Comparison of ENCODE assay signal across 16 cellular contexts in genomic region chr9:113940077-113940476, GRCh38.
DNase-seq lines count a peak whose midpoint lies in the region; ATAC-seq, FAIRE-seq and TF ChIP-seq lines count a peak whose summit lies in the region.
"Had no signal": no experiment of that assay in that cellular context is flagged by ENCODE, and none has a peak within 500 bp of the region (broad histone marks: within the 10 kb centered on the region; RNA-seq: fewer than 3 reads in every experiment).

No MANE protein-coding gene starts in this region.

- TF ChIP-seq CTCF in osteocyte (IDR thresholded peaks at IDR 0.05) (no peak), HepG2 (CRISPR knock-in tag; IDR thresholded peaks at IDR 0.05) (no peak), progenitor cell of endocrine pancreas (IDR thresholded peaks at IDR 0.05; ENCODE audit: unreplicated experiment) (no peak)

- no TSS peak for BruUV-seq in HepG2 (replicated peaks; lab: Mats Ljungman, UMichigan)

- no peak for TF ChIP-seq POLR2A in HepG2 (IDR thresholded peaks at IDR 0.05; ENCODE audit: insufficient read depth in 1 of 2, low read depth in 2 of 2, low read length in 2 of 2)

- H3K9me3 ChIP-seq in HepG2 (ENCODE audit: low read length), result no peaks in the 10 kb centered on the region
- H3K9me3 ChIP-seq: A549, Caco-2 had no signal

- H3K9me3 Mint-ChIP-seq in osteocyte (ENCODE audit: unreplicated experiment) (peaks cover 5% of the 10 kb centered on the region), progenitor cell of endocrine pancreas (ENCODE audit: low read depth) (no peaks in the 10 kb centered on the region)
- H3K9me3 Mint-ChIP-seq: CD14-positive monocyte, GM23338 had no signal

- DNase-seq in LHCN-M2 (ENCODE audit: low read depth), result peak; percentile 43
- no peak for DNase-seq in RCC 7860 (ENCODE audit: low spot score)
- DNase-seq in fibroblast of peridontal ligament (ENCODE audit: extremely low read depth), result peak; percentile 47
- DNase-seq in osteocyte (ENCODE audit: extremely low spot score, unreplicated experiment), result no peak
- DNase-seq in HepG2 (ENCODE audit: low spot score), result no peak
- no peak for DNase-seq in progenitor cell of endocrine pancreas (ENCODE audit: low spot score, unreplicated experiment)
- DNase-seq: Caco-2; CD8-positive, alpha-beta T cell; DMS53; GF-D8; H7 had no signal

- CTCF ChIA-PET in HepG2 (lab: Yijun Ruan, JAX; ENCODE audit: low intra/inter-chr PET ratio, low total read pairs), result no interaction called here

- peaks cover 0 to 13% of the 10 kb centered on the region in 2 experiments; a peak in 3 of 5 replicates for H3K27me3 ChIP-seq in HepG2 (ENCODE audit: control insufficient read depth in 1 of 2, insufficient read depth in 2 of 2, low read length in 2 of 2)

- ATAC-seq in HepG2 (no peak), GM18520 (IDR thresholded peaks at IDR 0.05; ENCODE audit: unreplicated experiment) (no peak), GM18907 (IDR thresholded peaks at IDR 0.05; ENCODE audit: unreplicated experiment) (no peak)
- ATAC-seq: A549; CD8-positive, alpha-beta T cell; GM23338 had no signal

- TF ChIP-seq RAD21 in HepG2 (CRISPR knock-in tag; IDR thresholded peaks at IDR 0.05), result no peak

- no peaks in the 10 kb centered on the region for H3K79me2 ChIP-seq in HepG2 (ENCODE audit: insufficient read depth, low read length)

- H4K20me1 ChIP-seq in HepG2 (ENCODE audit: insufficient read depth, low read length), result no peaks in the 10 kb centered on the region

- H3K27me3 Mint-ChIP-seq in osteocyte (ENCODE audit: unreplicated experiment) (no peaks in the 10 kb centered on the region), progenitor cell of endocrine pancreas (no peaks in the 10 kb centered on the region)

- H2AFZ ChIP-seq in HepG2 (ENCODE audit: low read length), result no peak overlapping the region
- H2AFZ ChIP-seq: GM23338 had no signal

- no peak overlapping the region for H3K9ac ChIP-seq in HepG2 (ENCODE audit: insufficient read depth, low read depth, low read length)

- H3K4me1 Mint-ChIP-seq in osteocyte (ENCODE audit: unreplicated experiment) (peaks cover 57% of the 10 kb centered on the region), progenitor cell of endocrine pancreas (ENCODE audit: low read depth) (peaks cover 13% of the 10 kb centered on the region)

- no peak overlapping the region for H3K27ac ChIP-seq in HepG2 (ENCODE audit: extremely low read length, insufficient read depth, low read length)
- H3K27ac ChIP-seq: A549 had no signal

- intact Hi-C loops in HepG2 (cut with micrococcal nuclease; ENCODE audit: unreplicated experiment), result no loop called here

- in situ Hi-C loops in HepG2 (cut with HindIII; ENCODE audit: extremely low pct_ligation_motif_present, low pct_unique_long_range_greater_than_20kb), result no loop called here

- no peak overlapping the region for H3K4me3 ChIP-seq in HepG2 (replicated peaks in 1 of 3; ENCODE audit: insufficient read depth in 1 of 3, low read depth in 2 of 3, low read length in 3 of 3)
- H3K4me3 ChIP-seq: A549, GM23338 had no signal

- peaks cover 23% of the 10 kb centered on the region for H3K36me3 Mint-ChIP-seq in osteocyte (ENCODE audit: unreplicated experiment)
- peaks cover 14% of the 10 kb centered on the region for H3K36me3 Mint-ChIP-seq in progenitor cell of endocrine pancreas (ENCODE audit: insufficient read depth)
- H3K36me3 Mint-ChIP-seq: CD8-positive, alpha-beta T cell had no signal

- POLR2A ChIA-PET in HepG2 (lab: Yijun Ruan, JAX), result no interaction called here

- FAIRE-seq in RCC 7860 (lab: Jason Lieb, UNC) (peak; percentile 77), HepG2 (lab: Jason Lieb, UNC) (no peak)
- FAIRE-seq: A549 had no signal

- H3K27ac Mint-ChIP-seq in osteocyte (ENCODE audit: unreplicated experiment) (peak overlapping the region; percentile 71), progenitor cell of endocrine pancreas (no peak overlapping the region)
- H3K27ac Mint-ChIP-seq: CD14-positive monocyte; CD8-positive, alpha-beta T cell; GM23338 had no signal

- H3K4me3 Mint-ChIP-seq in osteocyte (ENCODE audit: unreplicated experiment) (no peak overlapping the region), progenitor cell of endocrine pancreas (ENCODE audit: low read depth) (no peak overlapping the region)
- H3K4me3 Mint-ChIP-seq: CD14-positive monocyte; CD8-positive, alpha-beta T cell; GM23338 had no signal

- H3K4me1 ChIP-seq in HepG2 (ENCODE audit: insufficient read depth, low read length), result no peaks in the 10 kb centered on the region
- H3K4me1 ChIP-seq: A549, Caco-2 had no signal

- H3K36me3 ChIP-seq in HepG2 (replicated peaks in 1 of 2; ENCODE audit: control insufficient read depth in 1 of 2, insufficient read depth in 2 of 2, low read length in 2 of 2), result no peaks in the 10 kb centered on the region

- H3K4me2 ChIP-seq in HepG2 (ENCODE audit: low read depth, low read length), result no peak overlapping the region
- H3K4me2 ChIP-seq: A549, GM23338 had no signal

- TF ChIP-seq EP300 in HepG2 (IDR thresholded peaks at IDR 0.05; ENCODE audit: low read depth in 2 of 2, low read length in 2 of 2) (no peak), HepG2 (CRISPR knock-in tag; IDR thresholded peaks at IDR 0.05; ENCODE audit: borderline replicate concordance) (no peak)

TF ChIP-seq in HepG2, 621 proteins besides CTCF, POLR2A, EP300 and RAD21:
- TF ChIP-seq JARID2 (CRISPR knock-in tag; IDR thresholded peaks at IDR 0.05; ENCODE audit: insufficient replicate concordance), result no peak

Comparison
In these comparisons a context has a peak if more than half of its experiments do, and no peak if none do; other contexts are left out.
1. DNase-seq: peak in LHCN-M2 (single experiment) and fibroblast of peridontal ligament (single experiment); none in RCC 7860 (single experiment), osteocyte (single experiment), HepG2 (single experiment) and progenitor cell of endocrine pancreas (single experiment).